In the genomic region with DNA sequence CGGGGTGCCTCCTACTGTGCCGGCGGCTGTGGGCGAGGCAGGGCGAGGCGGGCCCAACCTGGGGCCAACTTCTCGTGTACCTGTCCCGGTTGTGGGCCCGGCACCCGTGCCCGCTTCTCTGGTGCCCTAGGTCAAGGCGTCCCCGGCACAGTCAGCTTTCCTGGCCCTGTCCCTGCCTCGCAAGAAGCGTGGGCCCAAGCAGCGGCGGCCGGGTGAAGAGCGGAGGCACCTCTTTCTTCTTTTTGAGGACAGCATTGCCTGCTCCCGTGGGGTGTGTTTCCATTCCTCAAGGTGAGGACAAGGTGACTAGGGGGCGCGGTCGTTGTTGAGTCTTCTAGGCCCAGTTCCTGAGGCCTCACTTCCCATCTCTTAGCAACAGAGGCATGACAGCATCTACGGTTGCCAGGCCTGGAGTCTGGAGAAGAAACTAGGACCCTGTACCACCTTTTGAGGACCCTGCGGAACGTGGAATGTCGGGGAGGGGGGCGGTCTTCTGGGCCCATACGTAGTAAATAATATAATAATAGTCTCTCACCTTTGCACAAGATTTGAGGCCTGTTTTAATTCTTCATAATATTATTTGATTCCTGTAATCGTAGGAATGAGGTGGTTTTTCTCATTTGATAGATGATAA, we compare ENCODE assay signal across 8 cellular contexts.
DNase-seq lines count a peak whose midpoint lies in the region; ATAC-seq and TF ChIP-seq lines count a peak whose summit lies in the region.

No MANE protein-coding gene starts in this region.

- peak overlapping the region; percentile 92 for H3K9ac ChIP-seq in SK-N-MC (ENCODE audit: insufficient read length)

- H3K27me3 Mint-ChIP-seq in nephron progenitor cell (ENCODE audit: low read depth, poor library complexity): no peaks in the 10 kb centered on the region

- H3K4me1 Mint-ChIP-seq in nephron progenitor cell: peaks cover 41% of the 10 kb centered on the region

- ATAC-seq in HG02884 (IDR thresholded peaks at IDR 0.05; ENCODE audit: unreplicated experiment) (peak; percentile 10), HG02840 (IDR thresholded peaks at IDR 0.05; ENCODE audit: low FRiP score, unreplicated experiment) (no peak)

- no peaks in the 10 kb centered on the region for H3K9me3 ChIP-seq in SK-N-MC (ENCODE audit: low read depth, low read length)

- TF ChIP-seq CTCF in nephron progenitor cell (IDR thresholded peaks at IDR 0.05): no peak

- H3K4me3 ChIP-seq in SK-N-MC: peak overlapping the region; percentile 92

- no peaks in the 10 kb centered on the region for H3K9me3 Mint-ChIP-seq in nephron progenitor cell

- peak overlapping the region; percentile 93 for H3K4me3 Mint-ChIP-seq in nephron progenitor cell

- H3K36me3 Mint-ChIP-seq in nephron progenitor cell (ENCODE audit: low read depth): peaks cover 27% of the 10 kb centered on the region

- peaks cover 33% of the 10 kb centered on the region for H3K36me3 ChIP-seq in SK-N-MC (ENCODE audit: insufficient read depth, low read length)

- H3K27ac Mint-ChIP-seq in nephron progenitor cell: peak overlapping the region; percentile 100

- H3K27ac ChIP-seq in SK-N-MC (peak overlapping the region; percentile 97), epithelial cell of prostate (peak overlapping the region; percentile 80)

- DNase-seq in NCI-H2227 (lab: John Stamatoyannopoulos, UW; ENCODE audit: unreplicated experiment) (peak; percentile 25), NCI-H2227 treated with DMSO at 0.1 percent for 48 hours (lab: John Stamatoyannopoulos, UW) (no peak), SK-N-MC (ENCODE audit: low read depth, low spot score) (no peak), epithelial cell of prostate (ENCODE audit: low read depth, low spot score) (no peak), nephron progenitor cell (no peak), 8988T (no peak)
